In genomic region chr11:936199-936598, GRCh38 we compare ENCODE assay signal across 17 cellular contexts.
"Had no signal": no experiment of that assay in that cellular context is flagged by ENCODE, and none has a peak within 500 bp of the region (broad histone marks: within the 10 kb centered on the region; RNA-seq: fewer than 3 reads in every experiment).

No MANE protein-coding gene starts in this region.

- H3K4me3 ChIP-seq: esophagus squamous epithelium, mucosa of descending colon, smooth muscle cell had no signal

- ATAC-seq: mucosa of descending colon; naive thymus-derived CD8-positive, alpha-beta T cell; right cardiac atrium had no signal

- H3K27ac ChIP-seq: esophagus squamous epithelium had no signal

- H3K27me3 Mint-ChIP-seq: naive thymus-derived CD8-positive, alpha-beta T cell; stimulated activated naive CD8-positive, alpha-beta T cell treated with anti-CD3 and anti-CD28 coated beads, Interleukin-15, Interleukin-2, amounts not matched to agents 100 ng/mL and 50 ng/mL, for 24 hours had no signal

- FAIRE-seq: astrocyte had no signal

- H3K9ac ChIP-seq: SK-N-SH had no signal

- H3K9me3 Mint-ChIP-seq: activated naive CD4-positive, alpha-beta T cell treated with anti-CD3 and anti-CD28 coated beads for 36 hours; activated T-helper 2 cell treated with anti-CD3 and anti-CD28 coated beads, Interferon-gamma antibody, Interleukin-2, Interleukin-4, amounts not matched to agents 10 μg/mL and 5 μg/mL and 100 μg/mL, durations not matched to agents 14 hours and 24 hours and 36 hours; naive thymus-derived CD8-positive, alpha-beta T cell; stimulated activated naive CD8-positive, alpha-beta T cell treated with anti-CD3 and anti-CD28 coated beads, Interleukin-15, Interleukin-2, amounts not matched to agents 100 ng/mL and 50 ng/mL, for 24 hours had no signal

- H3K27me3 ChIP-seq: esophagus squamous epithelium had no signal

- H3K36me3 ChIP-seq: esophagus squamous epithelium had no signal

- DNase-seq: activated CD4-positive, alpha-beta T cell treated with anti-CD3 and anti-CD28 coated beads for 1 hour; activated CD4-positive, alpha-beta T cell treated with anti-CD3 and anti-CD28 coated beads, Interleukin-2, amount 50 U/mL, for 4 hours; activated naive CD4-positive, alpha-beta T cell treated with anti-CD3 and anti-CD28 coated beads for 36 hours; activated T-cell treated with anti-CD3 and anti-CD28 coated beads, Interleukin-2, amount 50 U/mL, for 1 hour; esophagus squamous epithelium; hypothalamus; mammary epithelial cell; mucosa of descending colon; naive thymus-derived CD8-positive, alpha-beta T cell; right cardiac atrium; SK-N-SH; T-helper 1 cell; T1000 had no signal

- H3K9me3 ChIP-seq: esophagus squamous epithelium, mucosa of descending colon, SK-N-SH had no signal

- H3K4me3 Mint-ChIP-seq: activated naive CD4-positive, alpha-beta T cell treated with anti-CD3 and anti-CD28 coated beads for 36 hours; stimulated activated naive CD8-positive, alpha-beta T cell treated with anti-CD3 and anti-CD28 coated beads, Interleukin-15, Interleukin-2, amounts not matched to agents 100 ng/mL and 50 ng/mL, for 24 hours had no signal

- H3K4me2 ChIP-seq: SK-N-SH, smooth muscle cell had no signal

- H3K27ac Mint-ChIP-seq: activated naive CD4-positive, alpha-beta T cell treated with anti-CD3 and anti-CD28 coated beads for 36 hours; activated T-helper 2 cell treated with anti-CD3 and anti-CD28 coated beads, Interferon-gamma antibody, Interleukin-2, Interleukin-4, amounts not matched to agents 10 μg/mL and 5 μg/mL and 100 μg/mL, durations not matched to agents 14 hours and 24 hours and 36 hours had no signal
